Comparison of ENCODE assay signal across 13 cellular contexts in genomic region chr11:57764527-57764926, GRCh38. TPM values are rescaled to one million over a fixed set of nuclear protein-coding genes. Genes with fewer than 3 reads are reported as not detected.
A peak's percentile ranks its signal among the peaks of the same experiment; 100 is the strongest.
DNase-seq lines count a peak whose midpoint lies in the region; ATAC-seq, FAIRE-seq and TF ChIP-seq lines count a peak whose summit lies in the region.
"Had no signal": no experiment of that assay in that cellular context is flagged by ENCODE, and none has a peak within 500 bp of the region (broad histone marks: within the 10 kb centered on the region; RNA-seq: fewer than 3 reads in every experiment).

No MANE protein-coding gene starts in this region.

- intact Hi-C loops in mucosa of descending colon (cut with DNase I, micrococcal nuclease), result loop anchor here in 1 of 2 donors (5.0 kb wide), 1 partner anchor 33 kb away; no protein-coding TSS in a partner anchor

- peaks cover 47 to 76% of the 10 kb centered on the region in 2 experiments for H3K79me2 ChIP-seq in H1 (ENCODE audit: control insufficient read depth in 1 of 2, insufficient read depth in 2 of 2, low read length in 2 of 2)

- H4K20me1 ChIP-seq in H1 (replicated peaks in 1 of 2; ENCODE audit: control insufficient read depth in 1 of 2, insufficient read depth in 2 of 2, low read length in 2 of 2), result peaks cover 5% of the 10 kb centered on the region in 2 experiments

- H4K5ac ChIP-seq in H1 (ENCODE audit: insufficient read length, low read depth, low read length), result no peak overlapping the region

- H3K23me2 ChIP-seq in H1 (ENCODE audit: low read depth, low read length), result peaks cover 4% of the 10 kb centered on the region; the same call in 1 of the 2 replicates

- H3K14ac ChIP-seq in H1 (ENCODE audit: insufficient read length), result no peak overlapping the region

- no peak overlapping the region for H2BK5ac ChIP-seq in H1 (ENCODE audit: low read depth, low read length)

- FAIRE-seq in H1 (lab: Jason Lieb, UNC), result no peak
- FAIRE-seq: GM12891 had no signal

- peak; percentile 8 for ATAC-seq in mucosa of descending colon
- ATAC-seq: esophagus mucosa, HCT116 had no signal

- H3K4me1 ChIP-seq in H1 (replicated peaks in 1 of 4; ENCODE audit: control insufficient read depth in 3 of 4, insufficient read depth in 4 of 4, low read length in 3 of 4) (peaks cover 0 to 10% (median 2%) of the 10 kb centered on the region in 4 experiments; a peak in 1 of 7 replicates), mucosa of descending colon (ENCODE audit: low read depth) (peaks cover 17% of the 10 kb centered on the region), tibial nerve (peaks cover 0 to 51% (median 32%) of the 10 kb centered on the region in 4 donors)

- no peak overlapping the region for H2AFZ ChIP-seq in H1 (ENCODE audit: low read length)

- H3K56ac ChIP-seq in H1 (replicated peaks; ENCODE audit: insufficient read length, low read depth, low read length), result no peak overlapping the region

- H3K79me1 ChIP-seq in H1 (ENCODE audit: low read depth, low read length), result peaks cover 7% of the 10 kb centered on the region; the same call in 1 of the 2 replicates

- peak overlapping the region; percentile 88 to 97 (median 91); a peak in 5 of 8 replicates for H3K4me3 ChIP-seq in H1 (ENCODE audit: extremely low read depth in 1 of 4, insufficient read depth in 2 of 4, low read depth in 3 of 4, low read length in 4 of 4)
- H3K4me3 ChIP-seq in mucosa of descending colon, result no peak overlapping the region
- peak overlapping the region in 3 of 4 donors; percentile 48 to 64 (median 56) for H3K4me3 ChIP-seq in tibial nerve

- no peak overlapping the region for H3K4ac ChIP-seq in H1 (replicated peaks; ENCODE audit: insufficient read length, low read depth, low read length)

- H3K36me3 ChIP-seq in H1 (ENCODE audit: control insufficient read depth in 2 of 4, insufficient read depth in 4 of 4, low read length in 3 of 4) (no peaks in the 10 kb centered on the region), mucosa of descending colon (ENCODE audit: low read depth) (no peaks in the 10 kb centered on the region), tibial nerve (no peaks in the 10 kb centered on the region)

- TF ChIP-seq EP300 in H1 (IDR thresholded peaks at IDR 0.05; ENCODE audit: borderline replicate concordance in 1 of 2, low read depth in 2 of 2, low read length in 2 of 2), result no peak
- TF ChIP-seq EP300 in tibial nerve (IDR thresholded peaks at IDR 0.05), result no peak

- no peak overlapping the region for H2BK20ac ChIP-seq in H1 (ENCODE audit: low read length)

- H2BK12ac ChIP-seq in H1 (ENCODE audit: low read depth, low read length), result no peak overlapping the region

- peak overlapping the region; percentile 68 to 78 for H3K4me2 ChIP-seq in H1 (ENCODE audit: insufficient read depth in 1 of 2, low read depth in 2 of 2, low read length in 2 of 2)

- TF ChIP-seq RAD21 in H1 (IDR thresholded peaks at IDR 0.05 in 1 of 2, conservative IDR thresholded peaks at IDR 0.05 in 1 of 2; ENCODE audit: low read depth in 2 of 2, low read length in 2 of 2), result no peak

- TF ChIP-seq POLR2A in H1 (IDR thresholded peaks at IDR 0.05; ENCODE audit: control extremely low read depth in 1 of 2, low read depth in 2 of 2, low read length in 2 of 2), result no peak
- TF ChIP-seq POLR2A in tibial nerve (IDR thresholded peaks at IDR 0.05), result no peak

- TF ChIP-seq CTCF in H1 (IDR thresholded peaks at IDR 0.05; ENCODE audit: control extremely low read depth in 1 of 3, insufficient read depth in 1 of 3, low read depth in 1 of 3, low read length in 3 of 3) (no peak), mucosa of descending colon (IDR thresholded peaks at IDR 0.05) (no peak), tibial nerve (IDR thresholded peaks at IDR 0.05) (no peak)

- POLR2A ChIA-PET in H1 (lab: Charles Lee; ENCODE audit: partially characterized antibody), result interaction anchor here (0.8 to 14.5 kb wide), 6 partner anchors 13 to 35 kb away, joined by 3 to 329 read pairs (median 14); partner anchors contain the start of genes BTBD18 and SELENOH

- H4K91ac ChIP-seq in H1 (replicated peaks; ENCODE audit: insufficient read length, low read length), result no peak overlapping the region

- no peak overlapping the region for H2AK5ac ChIP-seq in H1 (ENCODE audit: low read depth, low read length)

- CTCF ChIA-PET in H1 (lab: Charles Lee; ENCODE audit: partially characterized antibody), result interaction anchor here (0.6 to 10.0 kb wide), 11 partner anchors 13 to 771 kb away, joined by 3 to 119 read pairs (median 5); partner anchors contain the start of gene BTBD18

- WGBS in H1 (ENCODE audit: extremely low coverage in 1 of 2, insufficient coverage in 1 of 2, insufficient read length in 1 of 2, insufficient replicate concordance in 2 of 2, low coverage in 1 of 2, low lambda C conversion rate in 2 of 2, missing lambda C conversion rate in 1 of 2), 2 experiments, result 90% methylated on average over 2 of the region's 2 CpGs; no CpG with 5 or more reads in 1 of the 2 experiments
- WGBS in tibial nerve, 2 donors, result 6 to 15% methylated on average over 2 of the region's 2 CpGs

- no peak overlapping the region for H4K8ac ChIP-seq in H1 (ENCODE audit: extremely low read depth, insufficient read depth, low read length)

- H3K9me3 ChIP-seq in H1 (ENCODE audit: insufficient read depth in 2 of 2, low read depth in 1 of 2, low read length in 1 of 2), result no peaks in the 10 kb centered on the region
- H3K9me3 ChIP-seq in mucosa of descending colon, result no peaks in the 10 kb centered on the region
- no peaks in the 10 kb centered on the region for H3K9me3 ChIP-seq in tibial nerve

- no peak overlapping the region for H2BK120ac ChIP-seq in H1 (replicated peaks; ENCODE audit: low read depth, low read length)

- H3K18ac ChIP-seq in H1 (ENCODE audit: extremely low read depth, low read length), result no peak overlapping the region

- H3K9ac ChIP-seq in H1 (replicated peaks in 1 of 4; ENCODE audit: extremely low read depth in 1 of 4, low read depth in 3 of 4, low read length in 3 of 4), result peak overlapping the region in 1 of 4 experiments; percentile 44; a peak in 1 of 7 replicates

- H3K27me3 ChIP-seq in H1 (replicated peaks in 1 of 4; ENCODE audit: control insufficient read depth in 3 of 4, extremely low read depth in 1 of 4, insufficient read depth in 3 of 4, low read length in 3 of 4) (no peaks in the 10 kb centered on the region), tibial nerve (no peaks in the 10 kb centered on the region)

- H3K23ac ChIP-seq in H1 (ENCODE audit: insufficient read length), result no peak overlapping the region

- H2BK15ac ChIP-seq in H1 (ENCODE audit: low read length), result no peak overlapping the region

- DNase-seq in NCI-H526 treated with DMSO at 0.1 percent for 48 hours (lab: John Stamatoyannopoulos, UW), result peak; percentile 26
- DNase-seq in H1 (ENCODE audit: low read depth in 1 of 2, low spot score in 2 of 2), result no peak
- no peak for DNase-seq in mucosa of descending colon
- no peak for DNase-seq in tibial nerve (ENCODE audit: low spot score in 2 of 2)
- DNase-seq in superior temporal gyrus (ENCODE audit: extremely low spot score), result no peak
- no peak for DNase-seq in GOT3 (lab: John Stamatoyannopoulos, UW)
- no peak for DNase-seq in stimulated activated CD4-positive, alpha-beta T cell treated with anti-CD3 and anti-CD28 coated beads, Interleukin-2, amount 100 ng/mL, for 48 hours
- DNase-seq in NCI-H1105 treated with DMSO at 0.1 percent for 48 hours (lab: John Stamatoyannopoulos, UW), result no peak
- DNase-seq: activated CD8-positive, alpha-beta memory T cell treated with anti-CD3 and anti-CD28 coated beads, Interleukin-2, amount 50 U/mL, for 48 hours; stimulated activated CD4-positive, alpha-beta T cell treated with anti-CD3 and anti-CD28 coated beads, Interleukin-15, amount 100 ng/mL, for 24 hours had no signal

- no peak overlapping the region for H3K27ac ChIP-seq in H1 (ENCODE audit: low read depth, low read length)
- peak overlapping the region in 3 of 4 donors; percentile 83 to 97 (median 95) for H3K27ac ChIP-seq in tibial nerve

RNA-seq across cellular contexts. Expression of gene CTNND1, which starts 2.9 kb away (rescaled TPM):
- 164 and 167 TPM in 2 replicates for total RNA-seq in H1 (2021; fragmentation: NEBNext Ultra II Directional; extraction: Animal tissue kit (Norgen Biotek cat#: 25700))
- polyA plus RNA-seq in H1 (2011; rRNA removed), result 91.9 and 97.8 TPM in 2 replicates
- polyA plus RNA-seq in H1 (2011; cell fraction: cytosol; rRNA removed), result 119 TPM
- 203 TPM for polyA plus RNA-seq in H1 (2011; cell fraction: nucleus; rRNA removed)
- 98.0 to 128 TPM (median 110 TPM) in 4 replicates for polyA plus RNA-seq in H1 (2012, experiment 1 of 2)
- 19.8 TPM for polyA plus RNA-seq in H1 (2012, experiment 2 of 2)
- polyA plus RNA-seq in H1 (2013, experiment 1 of 2), result 77.4 TPM
- 75.8 TPM for polyA plus RNA-seq in H1 (2013, experiment 2 of 2)
- polyA minus RNA-seq in H1 (2011; rRNA and poly(A)+ RNA removed), result 479 and 501 TPM in 2 replicates
- 156 TPM for polyA minus RNA-seq in H1 (2011; cell fraction: cytosol; rRNA and poly(A)+ RNA removed)
- 148 TPM for polyA minus RNA-seq in H1 (2011; cell fraction: nucleus; rRNA and poly(A)+ RNA removed)
- total RNA-seq in mucosa of descending colon (100 to 1,000 TPM; 311 to 545 (median 448) TPM), tibial nerve (100 to 1,000 TPM; 104 to 128 (median 124) TPM)

RNA-seq across cellular contexts. Expression of gene BTBD18, which starts 12.9 kb away (rescaled TPM):
- total RNA-seq in H1 (2021; fragmentation: NEBNext Ultra II Directional; extraction: Animal tissue kit (Norgen Biotek cat#: 25700)), result not detected in 2 replicates
- polyA plus RNA-seq in H1 (2011; rRNA removed), result 0.03 TPM in 2 replicates
- polyA plus RNA-seq in H1 (2011; cell fraction: cytosol; rRNA removed), result 0.03 TPM
- 0.07 TPM for polyA plus RNA-seq in H1 (2011; cell fraction: nucleus; rRNA removed)
- 0.10 to 0.19 TPM (median 0.14 TPM) in 4 replicates for polyA plus RNA-seq in H1 (2012, experiment 1 of 2)
- polyA plus RNA-seq in H1 (2012, experiment 2 of 2), result not detected
- 0.02 TPM for polyA plus RNA-seq in H1 (2013, experiment 1 of 2)
- polyA plus RNA-seq in H1 (2013, experiment 2 of 2), result 0.02 TPM
- polyA minus RNA-seq in H1 (2011; rRNA and poly(A)+ RNA removed), result 0.16 TPM in 1 of 2 replicates, not detected in the other
- not detected for polyA minus RNA-seq in H1 (2011; cell fraction: cytosol; rRNA and poly(A)+ RNA removed)
- polyA minus RNA-seq in H1 (2011; cell fraction: nucleus; rRNA and poly(A)+ RNA removed), result not detected
- total RNA-seq in mucosa of descending colon (not detected), tibial nerve (not detected)
- total RNA-seq: esophagus mucosa had no signal

RNA-seq across cellular contexts. Expression of gene SELENOH, which starts 23.2 kb away (rescaled TPM):
- 242 and 243 TPM in 2 replicates for total RNA-seq in H1 (2021; fragmentation: NEBNext Ultra II Directional; extraction: Animal tissue kit (Norgen Biotek cat#: 25700))
- 264 and 326 TPM in 2 replicates for polyA plus RNA-seq in H1 (2011; rRNA removed)
- 291 TPM for polyA plus RNA-seq in H1 (2011; cell fraction: cytosol; rRNA removed)
- polyA plus RNA-seq in H1 (2011; cell fraction: nucleus; rRNA removed), result 115 TPM
- polyA plus RNA-seq in H1 (2012, experiment 1 of 2), result 203 to 240 TPM (median 210 TPM) in 4 replicates
- 474 TPM for polyA plus RNA-seq in H1 (2012, experiment 2 of 2)
- 350 TPM for polyA plus RNA-seq in H1 (2013, experiment 1 of 2)
- 357 TPM for polyA plus RNA-seq in H1 (2013, experiment 2 of 2)
- 11.8 and 12.3 TPM in 2 replicates for polyA minus RNA-seq in H1 (2011; rRNA and poly(A)+ RNA removed)
- 44.0 TPM for polyA minus RNA-seq in H1 (2011; cell fraction: cytosol; rRNA and poly(A)+ RNA removed)
- 61.7 TPM for polyA minus RNA-seq in H1 (2011; cell fraction: nucleus; rRNA and poly(A)+ RNA removed)
- total RNA-seq in mucosa of descending colon, result 10 to 100 TPM; 68.3 to 84.0 (median 79.2) TPM
- 100 to 1,000 TPM in 3 of 4 donors, 10 to 100 TPM in 1; 78.1 to 146 (median 118) TPM for total RNA-seq in tibial nerve

RNA-seq across cellular contexts. Expression of gene TMX2, which starts 52.1 kb away (rescaled TPM):
- 100.0 and 104 TPM in 2 replicates for total RNA-seq in H1 (2021; fragmentation: NEBNext Ultra II Directional; extraction: Animal tissue kit (Norgen Biotek cat#: 25700))
- polyA plus RNA-seq in H1 (2011; rRNA removed), result 65.3 and 70.4 TPM in 2 replicates
- 79.7 TPM for polyA plus RNA-seq in H1 (2011; cell fraction: cytosol; rRNA removed)
- polyA plus RNA-seq in H1 (2011; cell fraction: nucleus; rRNA removed), result 117 TPM
- polyA plus RNA-seq in H1 (2012, experiment 1 of 2), result 93.1 to 113 TPM (median 98.2 TPM) in 4 replicates
- polyA plus RNA-seq in H1 (2012, experiment 2 of 2), result 105 TPM
- 147 TPM for polyA plus RNA-seq in H1 (2013, experiment 1 of 2)
- polyA plus RNA-seq in H1 (2013, experiment 2 of 2), result 167 TPM
- 155 and 165 TPM in 2 replicates for polyA minus RNA-seq in H1 (2011; rRNA and poly(A)+ RNA removed)
- 69.8 TPM for polyA minus RNA-seq in H1 (2011; cell fraction: cytosol; rRNA and poly(A)+ RNA removed)
- polyA minus RNA-seq in H1 (2011; cell fraction: nucleus; rRNA and poly(A)+ RNA removed), result 65.3 TPM
- total RNA-seq in mucosa of descending colon (100 to 1,000 TPM in 2 of 3 donors, 10 to 100 TPM in 1; 83.6 to 119 (median 113) TPM), tibial nerve (10 to 100 TPM; 54.3 to 89.4 (median 71.7) TPM)

RNA-seq across cellular contexts. Expression of gene MED19, which starts 52.5 kb away (rescaled TPM):
- 19.4 and 20.5 TPM in 2 replicates for total RNA-seq in H1 (2021; fragmentation: NEBNext Ultra II Directional; extraction: Animal tissue kit (Norgen Biotek cat#: 25700))
- polyA plus RNA-seq in H1 (2011; rRNA removed), result 35.4 and 49.3 TPM in 2 replicates
- 25.1 TPM for polyA plus RNA-seq in H1 (2011; cell fraction: cytosol; rRNA removed)
- polyA plus RNA-seq in H1 (2011; cell fraction: nucleus; rRNA removed), result 15.8 TPM
- 15.3 to 18.0 TPM (median 16.8 TPM) in 4 replicates for polyA plus RNA-seq in H1 (2012, experiment 1 of 2)
- 23.2 TPM for polyA plus RNA-seq in H1 (2012, experiment 2 of 2)
- 33.4 TPM for polyA plus RNA-seq in H1 (2013, experiment 1 of 2)
- 30.4 TPM for polyA plus RNA-seq in H1 (2013, experiment 2 of 2)
- polyA minus RNA-seq in H1 (2011; rRNA and poly(A)+ RNA removed), result 7.3 and 8.2 TPM in 2 replicates
- 4.3 TPM for polyA minus RNA-seq in H1 (2011; cell fraction: cytosol; rRNA and poly(A)+ RNA removed)
- polyA minus RNA-seq in H1 (2011; cell fraction: nucleus; rRNA and poly(A)+ RNA removed), result 10.6 TPM
- total RNA-seq in mucosa of descending colon, result 10 to 100 TPM; 10.7 to 14.6 (median 12.5) TPM
- total RNA-seq in tibial nerve, result 10 to 100 TPM; 11.9 to 17.3 (median 15.4) TPM
